15 cellular contexts compared by ENCODE assay signal in genomic region chr11:61908730-61909622, GRCh38. TPM values are rescaled to one million over a fixed set of nuclear protein-coding genes. Genes with fewer than 3 reads are reported as not detected.
A peak's percentile ranks its signal among the peaks of the same experiment; 100 is the strongest.
DNase-seq lines count a peak whose midpoint lies in the region; ATAC-seq and TF ChIP-seq lines count a peak whose summit lies in the region.
"Had no signal": no experiment of that assay in that cellular context is flagged by ENCODE, and none has a peak within 500 bp of the region (broad histone marks: within the 10 kb centered on the region; RNA-seq: fewer than 3 reads in every experiment).

No MANE protein-coding gene starts in this region.

- H3K27me3 ChIP-seq in MM.1S (replicated peaks; ENCODE audit: insufficient read depth, low read length), result peaks cover 12% of the 10 kb centered on the region; the same call in 1 of the 2 replicates
- no peaks in the 10 kb centered on the region for H3K27me3 ChIP-seq in right lobe of liver
- H3K27me3 ChIP-seq: BE2C had no signal

- TF ChIP-seq CTCF in MM.1S (IDR thresholded peaks at IDR 0.05; ENCODE audit: low read length) (no peak), right lobe of liver (IDR thresholded peaks at IDR 0.05) (no peak)

- no peaks in the 10 kb centered on the region for H4K20me1 ChIP-seq in MM.1S (ENCODE audit: insufficient read depth, low read length)

- 15% methylated on average over 4 of the region's 12 CpGs for WGBS in right lobe of liver (ENCODE audit: insufficient coverage, low coverage, low lambda C conversion rate, missing lambda C conversion rate)

- TF ChIP-seq POLR2A in right lobe of liver (IDR thresholded peaks at IDR 0.05), result no peak

- H3K36me3 ChIP-seq in MM.1S (replicated peaks; ENCODE audit: insufficient read depth, low read length) (no peaks in the 10 kb centered on the region), right lobe of liver (no peaks in the 10 kb centered on the region)
- H3K36me3 ChIP-seq: BE2C had no signal

- ATAC-seq in right lobe of liver (peak; percentile 32 to 68 (median 38)), sciatic nerve (peak; percentile 52), HG02973 (IDR thresholded peaks at IDR 0.05; ENCODE audit: unreplicated experiment) (no peak)
- ATAC-seq: activated T-cell treated with anti-CD3 and anti-CD28 coated beads, Interleukin-2, amount 50 U/mL, for 72 hours; PC-3 had no signal

- intact Hi-C loops in head of caudate nucleus (cut with DNase I), result no loop called here
- intact Hi-C loops in right lobe of liver (cut with DNase I), result loop anchor here in 1 of 2 donors (10.0 kb wide), 1 partner anchor 166 kb away; no protein-coding TSS in a partner anchor
- intact Hi-C loops in sciatic nerve (cut with DNase I), result no loop called here

- no peaks in the 10 kb centered on the region for H3K79me2 ChIP-seq in MM.1S (ENCODE audit: low read length)

- H3K4me3 ChIP-seq in MM.1S (ENCODE audit: low read length) (no peak overlapping the region), right lobe of liver (no peak overlapping the region)

- DNase-seq in MM.1S, result peak; percentile 14
- DNase-seq in head of caudate nucleus, result peak in 30 of 42 donors; percentile 25 to 73 (median 59)
- DNase-seq in right lobe of liver, result peak; percentile 75 to 85 (median 83)
- peak; percentile 81 for DNase-seq in sciatic nerve (ENCODE audit: low spot score)
- DNase-seq in mesenteric fat pad (ENCODE audit: low spot score), result no peak
- DNase-seq in activated CD4-positive, alpha-beta T cell treated with anti-CD3 and anti-CD28 coated beads for 1 hour, result no peak
- no peak for DNase-seq in AG20443 (ENCODE audit: low spot score)
- DNase-seq: activated T-cell treated with anti-CD3 and anti-CD28 coated beads, Interleukin-2, amount 50 U/mL, for 72 hours; BE2C; erythroblast; NCI-H1105 treated with DMSO at 0.1 percent for 48 hours; NCI-H226; PC-3; stimulated activated CD4-positive, alpha-beta T cell treated with anti-CD3 and anti-CD28 coated beads, Interleukin-2, amount 100 ng/mL, for 48 hours had no signal

- H3K27ac ChIP-seq in MM.1S (ENCODE audit: low read length), result no peak overlapping the region
- peak overlapping the region in 1 of 3 donors; percentile 29 for H3K27ac ChIP-seq in right lobe of liver

- peaks cover 7% of the 10 kb centered on the region for H3K4me1 ChIP-seq in MM.1S (ENCODE audit: low read length)
- peaks cover 0 to 5% (median 0%) of the 10 kb centered on the region in 4 donors for H3K4me1 ChIP-seq in right lobe of liver
- H3K4me1 ChIP-seq: BE2C had no signal

- no peak overlapping the region for H3K9ac ChIP-seq in MM.1S (ENCODE audit: low read length)

- H3K9me2 ChIP-seq in MM.1S (replicated peaks; ENCODE audit: insufficient read depth, low read length), result no peaks in the 10 kb centered on the region

- no peaks in the 10 kb centered on the region for H3F3A ChIP-seq in MM.1S (ENCODE audit: insufficient read depth, low read length)

- no peak overlapping the region for H2AFZ ChIP-seq in MM.1S (ENCODE audit: low read length)

- H3K9me3 ChIP-seq in MM.1S (replicated peaks; ENCODE audit: insufficient read depth, low read length) (no peaks in the 10 kb centered on the region), right lobe of liver (no peaks in the 10 kb centered on the region)
- H3K9me3 ChIP-seq: BE2C had no signal

- H3K4me2 ChIP-seq in MM.1S (ENCODE audit: low read depth, low read length), result no peak overlapping the region

RNA-seq across cellular contexts. Expression of gene RAB3IL1, which starts 8.4 kb away (rescaled TPM):
- total RNA-seq in right lobe of liver (1 to 10 TPM; 3.2 to 9.1 (median 4.2) TPM), sciatic nerve (70.5 TPM), mesenteric fat pad (36.5 TPM)

RNA-seq across cellular contexts. Expression of gene FADS3, which starts 17.6 kb away (rescaled TPM):
- total RNA-seq in right lobe of liver, result 10 to 100 TPM; 13.0 to 69.8 (median 22.7) TPM
- total RNA-seq in sciatic nerve, result 127 TPM
- 387 TPM for total RNA-seq in mesenteric fat pad

RNA-seq across cellular contexts. Expression of gene BEST1, which starts 41.2 kb away (rescaled TPM):
- 1 to 10 TPM in 3 of 6 experiments, under 1 TPM in 3; 0.55 to 2.3 (median 0.91) TPM for total RNA-seq in right lobe of liver
- 31.3 TPM for total RNA-seq in sciatic nerve
- 13.2 TPM for total RNA-seq in mesenteric fat pad

RNA-seq across cellular contexts. Expression of gene FTH1, which starts 58.5 kb away (rescaled TPM):
- 1,000 to 10,000 TPM; 1,131 to 2,981 (median 2,140) TPM for total RNA-seq in right lobe of liver
- total RNA-seq in sciatic nerve, result 4,297 TPM
- 7,690 TPM for total RNA-seq in mesenteric fat pad

Comparison
In these comparisons a context has a peak if more than half of its experiments do, and no peak if none do; other contexts are left out.
1. DNase-seq: peak in MM.1S (single experiment), head of caudate nucleus (30 of 42), right lobe of liver (3 of 3) and sciatic nerve (single experiment); none in mesenteric fat pad (single experiment), activated CD4-positive, alpha-beta T cell treated with anti-CD3 and anti-CD28 coated beads for 1 hour (single experiment) and AG20443 (single experiment).